16 cellular contexts compared by ENCODE assay signal in the genomic region with DNA sequence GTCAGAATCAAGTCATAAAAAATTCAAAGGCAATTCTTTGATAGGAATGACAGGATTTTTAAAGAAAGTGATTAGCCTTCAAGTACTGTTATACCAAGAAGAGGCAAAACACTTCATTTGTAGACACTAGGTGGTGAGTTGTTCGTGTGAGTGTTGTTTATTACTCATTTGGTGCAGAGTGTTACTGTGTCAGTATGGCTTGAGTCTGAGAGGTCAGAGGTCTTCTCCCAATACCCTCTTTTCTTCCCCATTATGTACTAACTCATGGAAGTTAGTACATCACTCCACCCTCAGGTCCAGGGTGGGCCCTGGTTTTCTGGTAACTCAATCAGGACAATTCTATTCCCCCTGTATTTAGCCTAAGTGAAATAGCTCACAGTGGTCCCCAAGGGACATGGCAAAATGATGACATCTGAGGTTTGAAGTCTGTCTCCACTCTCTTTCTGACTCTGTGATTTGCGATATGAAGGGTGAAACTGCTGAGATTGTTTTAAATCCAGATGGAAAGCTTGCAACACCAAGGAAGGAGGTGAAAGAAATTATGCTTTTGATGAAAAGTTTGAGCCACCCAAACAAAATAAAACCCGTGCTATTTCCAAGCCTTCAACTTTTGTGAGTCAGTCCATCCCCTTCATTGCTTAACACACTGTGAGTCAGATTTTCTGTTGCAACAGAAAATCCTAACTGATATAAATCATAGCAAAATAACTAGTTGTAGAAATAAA. TPM values are rescaled to one million over a fixed set of nuclear protein-coding genes. Genes with fewer than 3 reads are reported as not detected.
A peak's percentile ranks its signal among the peaks of the same experiment; 100 is the strongest.
DNase-seq lines count a peak whose midpoint lies in the region; ATAC-seq and TF ChIP-seq lines count a peak whose summit lies in the region.
"Had no signal": no experiment of that assay in that cellular context is flagged by ENCODE, and none has a peak within 500 bp of the region (broad histone marks: within the 10 kb centered on the region; RNA-seq: fewer than 3 reads in every experiment).

No MANE protein-coding gene starts in this region.

- no peaks in the 10 kb centered on the region for H3K4me1 Mint-ChIP-seq in glutamatergic neuron (ENCODE audit: low read depth, unreplicated experiment)

- DNase-seq in AG09309 (ENCODE audit: low read depth) (peak; percentile 85), IMR-90 (peak; percentile 79), astrocyte of the spinal cord (ENCODE audit: low read depth, low spot score) (peak; percentile 65), hepatic stellate cell (ENCODE audit: low spot score) (peak; percentile 21), glutamatergic neuron (no peak), GM10266 (ENCODE audit: extremely low spot score) (no peak)
- DNase-seq: activated gamma-delta T cell treated with Interleukin-2 at 50 U/mL for 16 hours; body of pancreas; effector memory CD4-positive, alpha-beta T cell; heart left ventricle; kidney glomerular epithelial cell; NCI-H1105; NCI-H2171 had no signal

- H3K4me3 ChIP-seq in AG09309 (ENCODE audit: control insufficient read depth, low read depth, low read length) (no peak overlapping the region), IMR-90 (ENCODE audit: insufficient read depth, low read depth, low read length) (no peak overlapping the region), astrocyte of the spinal cord (ENCODE audit: low read depth, low read length) (no peak overlapping the region)
- H3K4me3 ChIP-seq: body of pancreas, heart left ventricle had no signal

- in situ Hi-C loops in IMR-90 (cut with MboI; ENCODE audit: low sequenced_read_pairs): no loop called here
- in situ Hi-C loops in astrocyte of the spinal cord (cut with HindIII; ENCODE audit: low sequenced_read_pairs): no loop called here

- H3K27me3 ChIP-seq in IMR-90 (ENCODE audit: control insufficient read depth, insufficient read depth, low read length): no peaks in the 10 kb centered on the region
- H3K27me3 ChIP-seq: body of pancreas, heart left ventricle had no signal

- H3K56ac ChIP-seq in IMR-90 (ENCODE audit: extremely low read depth, insufficient read depth, low read length): no peak overlapping the region

- no peak for TF ChIP-seq RAD21 in IMR-90 (IDR thresholded peaks at IDR 0.05; ENCODE audit: low read length)

- no peak overlapping the region for H2BK5ac ChIP-seq in IMR-90 (ENCODE audit: low read depth, low read length, poor library complexity, severe bottlenecking)

- POLR2A ChIA-PET in IMR-90 (lab: Charles Lee; ENCODE audit: unreplicated experiment): no interaction called here

- H4K8ac ChIP-seq in IMR-90 (ENCODE audit: low read depth in 2 of 2, low read length in 2 of 2): no peak overlapping the region

- no peak overlapping the region for H3K4me3 Mint-ChIP-seq in glutamatergic neuron (ENCODE audit: unreplicated experiment)

- peaks cover 6% of the 10 kb centered on the region for H3K36me3 Mint-ChIP-seq in glutamatergic neuron (ENCODE audit: unreplicated experiment)

- H2BK120ac ChIP-seq in IMR-90 (ENCODE audit: low read depth, low read length): no peak overlapping the region

- H3K27me3 Mint-ChIP-seq in glutamatergic neuron (ENCODE audit: unreplicated experiment): no peaks in the 10 kb centered on the region

- no peak overlapping the region for H3K14ac ChIP-seq in IMR-90 (replicated peaks; ENCODE audit: low read depth, low read length)

- H3K18ac ChIP-seq in IMR-90 (ENCODE audit: low read depth, low read length): no peak overlapping the region

- no peak overlapping the region for H3K4ac ChIP-seq in IMR-90 (ENCODE audit: low read depth, low read length)

- H3K9me3 Mint-ChIP-seq in glutamatergic neuron (ENCODE audit: unreplicated experiment): peaks cover 7% of the 10 kb centered on the region

- H3K36me3 ChIP-seq in IMR-90 (ENCODE audit: control insufficient read depth, insufficient read depth, low read length): no peaks in the 10 kb centered on the region
- H3K36me3 ChIP-seq: heart left ventricle had no signal

- no peak for TF ChIP-seq POLR2A in IMR-90 (IDR thresholded peaks at IDR 0.05; ENCODE audit: low read depth, low read length)

- no peaks in the 10 kb centered on the region for H3K9me1 ChIP-seq in IMR-90 (ENCODE audit: insufficient read depth, low read length)

- no peak overlapping the region for H2AK5ac ChIP-seq in IMR-90 (ENCODE audit: low read depth, low read length)

- no peak overlapping the region for H3K9ac ChIP-seq in IMR-90 (ENCODE audit: low read depth, low read length)

- H3K79me1 ChIP-seq in IMR-90 (ENCODE audit: low read depth in 1 of 2, low read length in 2 of 2): no peaks in the 10 kb centered on the region

- ATAC-seq in IMR-90 (ENCODE audit: low read depth) (peak; percentile 74), HG03135 (IDR thresholded peaks at IDR 0.05; ENCODE audit: unreplicated experiment) (no peak), HG03442 (IDR thresholded peaks at IDR 0.05; ENCODE audit: unreplicated experiment) (no peak)
- ATAC-seq: body of pancreas, heart left ventricle, SK-N-SH treated with all-trans-retinoic acid at 6 μM for 48 hours had no signal

- no TSS peak for BruUV-seq in IMR-90 (replicated peaks; lab: Mats Ljungman, UMichigan)

- no peak overlapping the region for H4K91ac ChIP-seq in IMR-90 (ENCODE audit: insufficient read depth, low read depth, low read length)

- no peak overlapping the region for H3K23ac ChIP-seq in IMR-90 (ENCODE audit: low read depth, low read length)

- H2BK20ac ChIP-seq in IMR-90 (ENCODE audit: low read depth, low read length): no peak overlapping the region

- no peaks in the 10 kb centered on the region for H4K20me1 ChIP-seq in IMR-90 (ENCODE audit: insufficient read depth, low read length)

- WGBS in IMR-90 (ENCODE audit: extremely low coverage in 2 of 2, insufficient read length in 1 of 2), 2 experiments: no CpG with 5 or more reads among the region's 3 CpGs

- H2AK9ac ChIP-seq in IMR-90 (replicated peaks; ENCODE audit: low read depth, low read length, poor library complexity): no peak overlapping the region

- no peak overlapping the region for H2AFZ ChIP-seq in IMR-90 (replicated peaks; ENCODE audit: low read length, poor library complexity)

- TF ChIP-seq CTCF in AG09309 (IDR thresholded peaks at IDR 0.05; ENCODE audit: control insufficient read depth, insufficient read depth, low read depth, low read length, missing control alignments) (no peak), IMR-90 (conservative IDR thresholded peaks at IDR 0.05; ENCODE audit: low read depth, low read length) (no peak), astrocyte of the spinal cord (IDR thresholded peaks at IDR 0.05; ENCODE audit: low read depth, low read length) (no peak), glutamatergic neuron (IDR thresholded peaks at IDR 0.05; ENCODE audit: partially characterized antibody, unreplicated experiment) (no peak), GM10266 (IDR thresholded peaks at IDR 0.05; ENCODE audit: control insufficient read depth, insufficient read depth, low read depth, missing control alignments) (no peak)

- H4K5ac ChIP-seq in IMR-90 (ENCODE audit: low read depth, low read length): no peak overlapping the region

- H3K4me1 ChIP-seq in IMR-90 (ENCODE audit: control insufficient read depth, insufficient read depth, low read length): no peaks in the 10 kb centered on the region; the same call in 1 of the 2 replicates
- H3K4me1 ChIP-seq: heart left ventricle had no signal

- no peak overlapping the region for H3K4me2 ChIP-seq in IMR-90 (ENCODE audit: low read depth, low read length)

- intact Hi-C loops in IMR-90 (cut with micrococcal nuclease): no loop called here

- no peak overlapping the region for H3K27ac ChIP-seq in IMR-90 (ENCODE audit: insufficient read depth, low read length)
- H3K27ac ChIP-seq: body of pancreas, heart left ventricle had no signal

- H2BK15ac ChIP-seq in IMR-90 (ENCODE audit: low read depth, low read length): no peak overlapping the region; the same call in 2 of the 3 replicates

- H3K9me3 ChIP-seq in IMR-90 (ENCODE audit: control insufficient read depth, insufficient read depth, low read length): no peaks in the 10 kb centered on the region
- H3K9me3 ChIP-seq: body of pancreas had no signal

- CTCF ChIA-PET in IMR-90 (lab: Yijun Ruan, JAX): no interaction called here

- dilution Hi-C loops in IMR-90 (cut with HindIII; ENCODE audit: low sequenced_read_pairs, unreplicated experiment): no loop called here

- H3K27ac Mint-ChIP-seq in glutamatergic neuron (ENCODE audit: unreplicated experiment): no peak overlapping the region

TF ChIP-seq in IMR-90, 13 proteins besides CTCF, POLR2A, EP300 and RAD21:
- TF ChIP-seq CEBPB (IDR thresholded peaks at IDR 0.05; ENCODE audit: low read depth, low read length): peak; percentile 98
- TF ChIP-seq MAZ (IDR thresholded peaks at IDR 0.05; ENCODE audit: borderline replicate concordance, low read depth, low read length): no peak
- no peak for TF ChIP-seq CHD1 (IDR thresholded peaks at IDR 0.05; ENCODE audit: low read depth, low read length)
- peak; percentile 87; the same call in 1 of the 2 replicates for TF ChIP-seq FOS (IDR thresholded peaks at IDR 0.05; ENCODE audit: low read depth, low read length)
TF ChIP-seq in IMR-90: peak in this region for 2.

RNA-seq across cellular contexts. Expression of gene NUDT12, which starts 56.8 kb away (rescaled TPM):
- total RNA-seq in IMR-90 (2012; rRNA removed) (5.9 and 10.0 TPM in 2 replicates), glutamatergic neuron (ENCODE audit: unreplicated experiment) (10.9 TPM)
- polyA plus RNA-seq in IMR-90 (2012; rRNA removed): 2.3 and 3.7 TPM in 2 replicates
- polyA plus RNA-seq in IMR-90 (2012; cell fraction: cytosol; rRNA removed): 0.33 and 0.40 TPM in 2 replicates
- 0.71 and 8.8 TPM in 2 replicates for polyA plus RNA-seq in IMR-90 (2012; cell fraction: nucleus; rRNA removed; ENCODE audit: low replicate concordance)

Comparison
In these comparisons a context has a peak if more than half of its experiments do, and no peak if none do; other contexts are left out.
1. DNase-seq: peak in AG09309 (single experiment), IMR-90 (single experiment), astrocyte of the spinal cord (single experiment) and hepatic stellate cell (single experiment); none in glutamatergic neuron (single experiment) and GM10266 (single experiment).